ENCODE assay signal across 23 cellular contexts in genomic region chr1:52028328-52028727, GRCh38.
"Had no signal": no experiment of that assay in that cellular context is flagged by ENCODE, and none has a peak within 500 bp of the region (broad histone marks: within the 10 kb centered on the region; RNA-seq: fewer than 3 reads in every experiment).

No MANE protein-coding gene starts in this region.

- DNase-seq: activated CD4-positive, alpha-beta T cell treated with anti-CD3 and anti-CD28 coated beads for 48 hours; activated CD4-positive, alpha-beta T cell treated with anti-CD3 and anti-CD28 coated beads, Interleukin-2, amount 50 U/mL, for 48 hours; activated CD8-positive, alpha-beta memory T cell treated with anti-CD3 and anti-CD28 coated beads for 24 hours; activated CD8-positive, alpha-beta memory T cell treated with anti-CD3 and anti-CD28 coated beads, Interleukin-2, amount 50 U/mL, for 4 hours; activated effector memory CD4-positive, alpha-beta T cell treated with anti-CD3 and anti-CD28 coated beads, Interleukin-2, amount 50 U/mL, for 16 hours; activated naive CD4-positive, alpha-beta T cell treated with anti-CD3 and anti-CD28 coated beads for 36 hours; activated naive CD8-positive, alpha-beta T cell treated with anti-CD3 and anti-CD28 coated beads, Interleukin-2, amount 10 ng/mL, durations not matched to agents 7 days and 5 days; activated T-cell treated with anti-CD3 and anti-CD28 coated beads, Interleukin-2, amount 50 U/mL, for 1 hour; amniotic stem cell; central memory CD4-positive, alpha-beta T cell; effector CD4-positive, alpha-beta T cell; esophagus squamous epithelium; foreskin melanocyte; islet precursor cell; stimulated activated naive B cell treated with anti-CD40 and anti-IgM and Interleukin-4, amounts not matched to agents 10 μg/mL and 1 μg/mL and 100 μg/mL, for 72 hours; T-helper 1 cell had no signal

- FAIRE-seq: endometrium had no signal

- ATAC-seq: natural killer cell treated with Interleukin-12 subunit alpha and Interleukin-12 subunit beta and Interleukin-15 and Interleukin-18, amount 100 ng/mL, for 72 hours; sciatic nerve; stimulated activated naive B cell treated with anti-CD40 and anti-IgM and Interleukin-4, amounts not matched to agents 10 μg/mL and 1 μg/mL and 100 μg/mL, for 72 hours had no signal

- H3K4me3 ChIP-seq: breast epithelium, esophagus squamous epithelium, skin epidermis, tibial nerve had no signal

- H3K9me3 ChIP-seq: breast epithelium, esophagus squamous epithelium, tibial nerve had no signal

- H3K27ac ChIP-seq: breast epithelium, epithelial cell of prostate, esophagus squamous epithelium, skin epidermis, tibial nerve had no signal
